ENCODE assay signal across 9 cellular contexts in genomic region chr10:79245539-79246208, GRCh38.
DNase-seq lines count a peak whose midpoint lies in the region; ATAC-seq and TF ChIP-seq lines count a peak whose summit lies in the region.
"Had no signal": no experiment of that assay in that cellular context is flagged by ENCODE, and none has a peak within 500 bp of the region (broad histone marks: within the 10 kb centered on the region; RNA-seq: fewer than 3 reads in every experiment).

No MANE protein-coding gene starts in this region.

- H3K4me3 Mint-ChIP-seq in glutamatergic neuron (ENCODE audit: unreplicated experiment) = peak overlapping the region; percentile 98
- H3K4me3 Mint-ChIP-seq in stimulated activated effector memory CD8-positive, alpha-beta T cell treated with anti-CD3 and anti-CD28 coated beads, Interleukin-12 subunit alpha, Interleukin-12 subunit beta, amount 100 ng/mL, for 72 hours = peak overlapping the region; percentile 68
- no peak overlapping the region for H3K4me3 Mint-ChIP-seq in WTC11

- DNase-seq in GM12865 (ENCODE audit: low read depth) (peak; percentile 58), RWPE1 (ENCODE audit: low spot score) (no peak), glutamatergic neuron (no peak), SW 1271 (lab: John Stamatoyannopoulos, UW) (no peak), WTC11 (ENCODE audit: low spot score) (no peak)
- DNase-seq in stimulated activated effector memory CD8-positive, alpha-beta T cell treated with anti-CD3 and anti-CD28 coated beads, Interleukin-12 subunit alpha, Interleukin-12 subunit beta, amount 100 ng/mL, for 72 hours (ENCODE audit: low spot score in 2 of 2) = no peak

- peak overlapping the region; percentile 84 for H3K4me3 ChIP-seq in GM12865 (ENCODE audit: low read depth, low read length)

- peak overlapping the region; percentile 37 for H3K27ac ChIP-seq in RWPE1

- POLR2A ChIA-PET in RWPE1 (lab: Yijun Ruan, JAX; ENCODE audit: low non-redundant PET) = interaction anchor here (0.6 kb wide), 1 partner anchor 815 kb away, joined by 5 read pairs; no protein-coding TSS in a partner anchor
- POLR2A ChIA-PET in WTC11 (lab: Charles Lee) = no interaction called here

- H3K36me3 Mint-ChIP-seq in glutamatergic neuron (ENCODE audit: unreplicated experiment) = peaks cover 10% of the 10 kb centered on the region
- peaks cover 44% of the 10 kb centered on the region for H3K36me3 Mint-ChIP-seq in stimulated activated effector memory CD8-positive, alpha-beta T cell treated with anti-CD3 and anti-CD28 coated beads, Interleukin-12 subunit alpha, Interleukin-12 subunit beta, amount 100 ng/mL, for 72 hours
- H3K36me3 Mint-ChIP-seq in WTC11 = no peaks in the 10 kb centered on the region

- H3K9me3 Mint-ChIP-seq in glutamatergic neuron (ENCODE audit: unreplicated experiment) = peaks cover 33% of the 10 kb centered on the region
- no peaks in the 10 kb centered on the region for H3K9me3 Mint-ChIP-seq in stimulated activated effector memory CD8-positive, alpha-beta T cell treated with anti-CD3 and anti-CD28 coated beads, Interleukin-12 subunit alpha, Interleukin-12 subunit beta, amount 100 ng/mL, for 72 hours
- H3K9me3 Mint-ChIP-seq in WTC11 = no peaks in the 10 kb centered on the region

- peaks cover 47% of the 10 kb centered on the region for H3K27me3 Mint-ChIP-seq in glutamatergic neuron (ENCODE audit: unreplicated experiment)
- H3K27me3 Mint-ChIP-seq in WTC11 (ENCODE audit: low read depth) = peaks cover 38% of the 10 kb centered on the region

- CTCF ChIA-PET in RWPE1 (lab: Yijun Ruan, JAX) (no interaction called here), WTC11 (lab: Charles Lee) (no interaction called here)

- H3K4me1 Mint-ChIP-seq in glutamatergic neuron (ENCODE audit: low read depth, unreplicated experiment) (peaks cover 50% of the 10 kb centered on the region), WTC11 (peaks cover 26% of the 10 kb centered on the region)
- peaks cover 80% of the 10 kb centered on the region for H3K4me1 Mint-ChIP-seq in stimulated activated effector memory CD8-positive, alpha-beta T cell treated with anti-CD3 and anti-CD28 coated beads, Interleukin-12 subunit alpha, Interleukin-12 subunit beta, amount 100 ng/mL, for 72 hours

- no peak for ATAC-seq in stimulated activated effector memory CD8-positive, alpha-beta T cell treated with anti-CD3 and anti-CD28 coated beads, Interleukin-12 subunit alpha, Interleukin-12 subunit beta, amount 100 ng/mL, for 72 hours
- no peak for ATAC-seq in WTC11
- ATAC-seq in GM19395 (IDR thresholded peaks at IDR 0.05; ENCODE audit: unreplicated experiment) = no peak
- no peak for ATAC-seq in GM18909 (IDR thresholded peaks at IDR 0.05; ENCODE audit: poor library complexity, unreplicated experiment)
- ATAC-seq: Panc1 had no signal

- H3K27ac Mint-ChIP-seq in glutamatergic neuron (ENCODE audit: unreplicated experiment) (peak overlapping the region; percentile 49), WTC11 (no peak overlapping the region)
- peak overlapping the region; percentile 90 for H3K27ac Mint-ChIP-seq in stimulated activated effector memory CD8-positive, alpha-beta T cell treated with anti-CD3 and anti-CD28 coated beads, Interleukin-12 subunit alpha, Interleukin-12 subunit beta, amount 100 ng/mL, for 72 hours

- TF ChIP-seq CTCF in GM12865 (IDR thresholded peaks at IDR 0.05; ENCODE audit: insufficient read depth, low read depth, low read length, missing control alignments) (no peak), RWPE1 (conservative IDR thresholded peaks at IDR 0.05; ENCODE audit: low read depth) (no peak), glutamatergic neuron (IDR thresholded peaks at IDR 0.05; ENCODE audit: partially characterized antibody, unreplicated experiment) (no peak), WTC11 (IDR thresholded peaks at IDR 0.05) (no peak)

TF ChIP-seq in WTC11, 78 proteins besides CTCF, POLR2A, EP300 and RAD21:
- no peak for TF ChIP-seq IRF1 (CRISPR knock-in tag; IDR thresholded peaks at IDR 0.05)
TF ChIP-seq in WTC11: peak in this region for 0.
